Comparison of ENCODE assay signal across 8 cellular contexts in the genomic region with DNA sequence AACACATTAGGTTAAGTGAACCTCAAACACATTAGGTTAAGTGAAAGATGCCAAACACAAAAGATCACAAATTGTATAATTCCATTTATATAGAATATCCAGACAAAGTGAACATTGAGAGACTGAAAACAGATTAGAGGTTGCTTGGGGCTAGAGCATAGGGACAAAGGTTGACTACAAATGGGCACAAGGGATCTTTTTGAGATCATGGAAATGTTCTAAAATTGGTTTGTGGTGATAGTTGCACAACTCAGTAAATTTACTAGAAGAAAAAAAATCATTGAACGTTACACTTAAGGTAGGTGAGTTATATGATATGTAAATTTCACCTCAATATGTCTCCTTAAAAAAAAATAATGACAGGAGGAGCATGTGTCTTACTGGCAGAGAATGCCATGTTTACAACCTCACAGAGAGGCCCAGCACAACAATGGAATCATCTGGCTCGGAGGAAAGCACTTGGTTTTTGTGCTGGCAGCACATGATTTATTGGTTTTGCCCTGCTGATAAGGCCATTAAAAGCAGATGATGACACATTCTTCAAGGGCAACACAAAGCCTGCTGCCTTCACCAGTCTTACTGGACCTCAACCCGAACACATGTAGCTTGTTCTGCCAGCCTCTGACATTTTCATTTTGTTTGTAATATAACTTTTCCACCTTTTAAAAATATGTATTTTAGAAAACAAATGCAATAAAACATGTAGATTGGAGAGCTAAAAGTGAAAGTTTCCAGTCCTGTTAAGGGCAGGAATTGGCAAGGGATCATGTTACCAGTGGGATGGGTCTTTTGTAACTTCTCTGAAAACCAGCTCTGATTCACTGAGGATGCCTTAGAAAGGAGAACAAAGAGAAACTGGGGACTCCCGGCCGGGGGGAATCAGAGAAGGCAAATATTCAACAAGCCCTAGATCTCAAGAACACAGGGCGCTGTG. TPM values are rescaled to one million over a fixed set of nuclear protein-coding genes. Genes with fewer than 3 reads are reported as not detected.
DNase-seq lines count a peak whose midpoint lies in the region; ATAC-seq lines count a peak whose summit lies in the region.

No MANE protein-coding gene starts in this region.

- H3K27ac Mint-ChIP-seq in activated CD4-positive, alpha-beta T cell treated with anti-CD3 and anti-CD28 coated beads, Interleukin-2, amount 10 ng/mL, durations not matched to agents 7 days and 5 days: no peak overlapping the region

- peaks cover 16% of the 10 kb centered on the region for H3K27me3 Mint-ChIP-seq in activated CD4-positive, alpha-beta T cell treated with anti-CD3 and anti-CD28 coated beads, Interleukin-2, amount 10 ng/mL, durations not matched to agents 7 days and 5 days

- H3K4me1 ChIP-seq in ES-I3 (ENCODE audit: insufficient read depth, low read length): peaks cover 22% of the 10 kb centered on the region

- DNase-seq in NCI-H2171 (lab: John Stamatoyannopoulos, UW) (peak; percentile 44), dedifferentiated amniotic fluid mesenchymal stem cell (ENCODE audit: extremely low spot score) (peak; percentile 55), myocyte (ENCODE audit: low read depth) (peak; percentile 97), DMS79 (lab: John Stamatoyannopoulos, UW) (no peak)
- no peak for DNase-seq in activated CD4-positive, alpha-beta T cell treated with anti-CD3 and anti-CD28 coated beads, Interleukin-2, amount 10 ng/mL, durations not matched to agents 7 days and 5 days

- H3K9me3 ChIP-seq in ES-I3 (ENCODE audit: control insufficient read depth, insufficient read depth, low read length): no peaks in the 10 kb centered on the region; the same call in 1 of the 2 replicates

- no peak overlapping the region for H3K4me3 Mint-ChIP-seq in activated CD4-positive, alpha-beta T cell treated with anti-CD3 and anti-CD28 coated beads, Interleukin-2, amount 10 ng/mL, durations not matched to agents 7 days and 5 days

- POLR2A ChIA-PET in activated CD4-positive, alpha-beta T cell treated with anti-CD3 and anti-CD28 coated beads, Interleukin-2, amount 10 ng/mL, durations not matched to agents 7 days and 5 days (lab: Charles Lee): no interaction called here

- CTCF ChIA-PET in activated CD4-positive, alpha-beta T cell treated with anti-CD3 and anti-CD28 coated beads, Interleukin-2, amount 10 ng/mL, durations not matched to agents 7 days and 5 days (lab: Charles Lee): interaction anchor here (0.6 kb wide), 1 partner anchor 44 kb away, joined by 3 read pairs; no protein-coding TSS in a partner anchor

- H3K4me1 Mint-ChIP-seq in activated CD4-positive, alpha-beta T cell treated with anti-CD3 and anti-CD28 coated beads, Interleukin-2, amount 10 ng/mL, durations not matched to agents 7 days and 5 days: no peaks in the 10 kb centered on the region

- H3K9ac ChIP-seq in ES-I3 (ENCODE audit: low read depth, low read length): peak overlapping the region; percentile 14; the same call in 1 of the 2 replicates

- H3K36me3 Mint-ChIP-seq in activated CD4-positive, alpha-beta T cell treated with anti-CD3 and anti-CD28 coated beads, Interleukin-2, amount 10 ng/mL, durations not matched to agents 7 days and 5 days (ENCODE audit: low read depth): no peaks in the 10 kb centered on the region

- no peaks in the 10 kb centered on the region for H3K36me3 ChIP-seq in ES-I3 (ENCODE audit: insufficient read depth, low read length)

- ATAC-seq in GM18870 (IDR thresholded peaks at IDR 0.05; ENCODE audit: unreplicated experiment): no peak
- ATAC-seq in GM19467 (IDR thresholded peaks at IDR 0.05; ENCODE audit: unreplicated experiment): no peak

- no peaks in the 10 kb centered on the region for H3K9me3 Mint-ChIP-seq in activated CD4-positive, alpha-beta T cell treated with anti-CD3 and anti-CD28 coated beads, Interleukin-2, amount 10 ng/mL, durations not matched to agents 7 days and 5 days

RNA-seq across cellular contexts. Expression of a gene that starts 11.9 kb away (rescaled TPM):
- total RNA-seq in myocyte: 125 and 182 TPM in 2 replicates
- 50.4 TPM for polyA plus RNA-seq in myocyte (2012)
- total RNA-seq in activated CD4-positive, alpha-beta T cell treated with anti-CD3 and anti-CD28 coated beads, Interleukin-2, amount 10 ng/mL, durations not matched to agents 7 days and 5 days: not detected

RNA-seq across cellular contexts. Expression of a gene that starts 42.1 kb away (rescaled TPM):
- 0.37 TPM in 1 of 2 replicates, not detected in the other for total RNA-seq in myocyte
- not detected for polyA plus RNA-seq in myocyte (2012)
- not detected for total RNA-seq in activated CD4-positive, alpha-beta T cell treated with anti-CD3 and anti-CD28 coated beads, Interleukin-2, amount 10 ng/mL, durations not matched to agents 7 days and 5 days

Comparison
In these comparisons a context has a peak if more than half of its experiments do, and no peak if none do; other contexts are left out.
1. DNase-seq: peak in NCI-H2171 (single experiment), dedifferentiated amniotic fluid mesenchymal stem cell (single experiment) and myocyte (single experiment); none in DMS79 (single experiment) and activated CD4-positive, alpha-beta T cell treated with anti-CD3 and anti-CD28 coated beads, Interleukin-2, amount 10 ng/mL, durations not matched to agents 7 days and 5 days (single experiment).
2. RNA of a gene that starts 11.9 kb away (total RNA-seq): 125 to 182 TPM in myocyte; not detected in activated CD4-positive, alpha-beta T cell treated with anti-CD3 and anti-CD28 coated beads, Interleukin-2, amount 10 ng/mL, durations not matched to agents 7 days and 5 days; every median in the first group is over 100 times any median in the second.